In the genomic region with DNA sequence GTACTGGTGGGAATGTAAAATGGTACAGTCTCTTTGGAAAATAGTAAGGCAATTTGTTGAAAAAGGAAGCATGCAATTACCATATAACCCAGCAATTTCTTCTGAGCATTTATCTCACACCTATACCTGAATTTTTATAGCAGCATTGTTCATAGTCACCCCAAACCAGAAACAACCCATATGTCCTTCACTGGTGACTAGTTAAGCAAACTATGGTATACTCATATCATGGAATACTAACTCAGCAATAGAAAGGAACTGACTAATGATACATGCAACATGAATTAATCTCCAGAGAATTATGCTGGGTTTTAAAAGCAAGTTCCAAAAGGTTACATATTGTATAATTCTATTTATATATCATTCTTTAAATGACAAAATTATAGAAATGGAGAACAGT, we compare ENCODE assay signal across 7 cellular contexts.
"Had no signal": no experiment of that assay in that cellular context is flagged by ENCODE, and none has a peak within 500 bp of the region (broad histone marks: within the 10 kb centered on the region; RNA-seq: fewer than 3 reads in every experiment).

No MANE protein-coding gene starts in this region.

- DNase-seq: GM23248, GOT3, H7, HFFc6 had no signal

- H3K4me3 Mint-ChIP-seq: HFFc6, IgD-negative memory B cell had no signal

- ATAC-seq: HCT116, HepG2 had no signal

- H3K27ac Mint-ChIP-seq: HFFc6, IgD-negative memory B cell had no signal

- H3K9me3 Mint-ChIP-seq: IgD-negative memory B cell had no signal
